Comparison of ENCODE assay signal across 12 cellular contexts in genomic region chr10:44961231-44961571, GRCh38. TPM values are rescaled to one million over a fixed set of nuclear protein-coding genes. Genes with fewer than 3 reads are reported as not detected.
DNase-seq lines count a peak whose midpoint lies in the region; ATAC-seq and TF ChIP-seq lines count a peak whose summit lies in the region.
"Had no signal": no experiment of that assay in that cellular context is flagged by ENCODE, and none has a peak within 500 bp of the region (broad histone marks: within the 10 kb centered on the region; RNA-seq: fewer than 3 reads in every experiment).

No MANE protein-coding gene starts in this region.

- POLR2A ChIA-PET in Caco-2 (lab: Charles Lee), result interaction anchor here (2.9 kb wide), 1 partner anchor 17 kb away, joined by 23 read pairs; the partner anchor contains the start of gene DEPP1

- peak overlapping the region; percentile 78 for H3K4me3 Mint-ChIP-seq in Caco-2 (ENCODE audit: unreplicated experiment)
- H3K4me3 Mint-ChIP-seq in activated T-helper 2 cell treated with anti-CD3 and anti-CD28 coated beads, Interferon-gamma antibody, Interleukin-2, Interleukin-4, amounts not matched to agents 10 μg/mL and 5 μg/mL and 100 μg/mL, durations not matched to agents 14 hours and 24 hours and 36 hours (ENCODE audit: low read depth), result peak overlapping the region; percentile 2

- ATAC-seq in HG03196 (IDR thresholded peaks at IDR 0.05; ENCODE audit: unreplicated experiment) (no peak), HG03521 (IDR thresholded peaks at IDR 0.05; ENCODE audit: unreplicated experiment) (no peak), HG03135 (IDR thresholded peaks at IDR 0.05; ENCODE audit: unreplicated experiment) (no peak)
- ATAC-seq in stimulated activated naive CD8-positive, alpha-beta T cell treated with anti-CD3 and anti-CD28 coated beads, Interleukin-15, Interleukin-2, amounts not matched to agents 100 U/mL and 50 U/mL, for 24 hours, result no peak

- no peaks in the 10 kb centered on the region for H3K27me3 Mint-ChIP-seq in Caco-2 (ENCODE audit: insufficient read depth, unreplicated experiment)
- H3K27me3 Mint-ChIP-seq in activated T-helper 2 cell treated with anti-CD3 and anti-CD28 coated beads, Interferon-gamma antibody, Interleukin-2, Interleukin-4, amounts not matched to agents 10 μg/mL and 5 μg/mL and 100 μg/mL, durations not matched to agents 14 hours and 24 hours and 36 hours (ENCODE audit: low read depth), result no peaks in the 10 kb centered on the region

- H3K27me3 ChIP-seq in Caco-2 (replicated peaks; ENCODE audit: control insufficient read depth, insufficient read depth, low read length), result no peaks in the 10 kb centered on the region

- no peak for DNase-seq in Caco-2
- DNase-seq in activated T-helper 2 cell treated with anti-CD3 and anti-CD28 coated beads, Interferon-gamma antibody, Interleukin-2, Interleukin-4, amounts not matched to agents 10 μg/mL and 5 μg/mL and 100 μg/mL, durations not matched to agents 14 hours and 24 hours and 36 hours (ENCODE audit: low spot score), result no peak
- peak; percentile 47 for DNase-seq in islet precursor cell
- no peak for DNase-seq in skeletal muscle cell (ENCODE audit: low read depth)
- no peak for DNase-seq in stimulated activated naive CD8-positive, alpha-beta T cell treated with anti-CD3 and anti-CD28 coated beads, Interleukin-15, Interleukin-2, amounts not matched to agents 100 U/mL and 50 U/mL, for 24 hours
- DNase-seq: NCI-H526, SHP77 treated with DMSO at 0.1 percent for 48 hours had no signal

- H3K36me3 ChIP-seq in Caco-2 (ENCODE audit: control insufficient read depth, insufficient read depth, low read length), result 0 out of 2 replicates have a peak, but pooled peaks cover 2% of the 10 kb centered on the region

- CTCF ChIA-PET in Caco-2 (lab: Charles Lee), result interaction anchor here (0.8 to 1.5 kb wide), 6 partner anchors 12 to 28 kb away, joined by 3 to 9 read pairs (median 4); partner anchors contain the start of gene DEPP1

- peaks cover 58% of the 10 kb centered on the region for H3K4me1 ChIP-seq in Caco-2

- H3K9me3 ChIP-seq in Caco-2, result no peaks in the 10 kb centered on the region

- peaks cover 11% of the 10 kb centered on the region for H3K9me3 Mint-ChIP-seq in Caco-2 (ENCODE audit: unreplicated experiment)
- H3K9me3 Mint-ChIP-seq in activated T-helper 2 cell treated with anti-CD3 and anti-CD28 coated beads, Interferon-gamma antibody, Interleukin-2, Interleukin-4, amounts not matched to agents 10 μg/mL and 5 μg/mL and 100 μg/mL, durations not matched to agents 14 hours and 24 hours and 36 hours, result no peaks in the 10 kb centered on the region

- BruUV-seq in Caco-2 (replicated peaks; lab: Mats Ljungman, UMichigan), result no TSS peak

- intact Hi-C loops in Caco-2 (cut with micrococcal nuclease; ENCODE audit: unreplicated experiment), result no loop called here
- intact Hi-C loops in activated T-helper 2 cell treated with anti-CD3 and anti-CD28 coated beads, Interferon-gamma antibody, Interleukin-2, Interleukin-4, amounts not matched to agents 10 μg/mL and 5 μg/mL and 100 μg/mL, durations not matched to agents 14 hours and 24 hours and 36 hours (cut with micrococcal nuclease), result no loop called here

- H3K4me3 ChIP-seq in Caco-2 (ENCODE audit: low read depth, low read length), result 0 out of 2 replicates have a peak overlapping the region, but pooled peaks have one; percentile 2
- H3K4me3 ChIP-seq in skeletal muscle cell (ENCODE audit: low read depth, low read length), result peak overlapping the region; percentile 72

- no peak for TF ChIP-seq CTCF in Caco-2 (IDR thresholded peaks at IDR 0.05; ENCODE audit: insufficient read depth in 1 of 2, low read depth in 1 of 2, low read length in 1 of 2, severe bottlenecking in 1 of 2, unreplicated experiment in 1 of 2)

- H3K4me1 Mint-ChIP-seq in Caco-2 (ENCODE audit: low read depth, unreplicated experiment), result peaks cover 51% of the 10 kb centered on the region
- H3K4me1 Mint-ChIP-seq in activated T-helper 2 cell treated with anti-CD3 and anti-CD28 coated beads, Interferon-gamma antibody, Interleukin-2, Interleukin-4, amounts not matched to agents 10 μg/mL and 5 μg/mL and 100 μg/mL, durations not matched to agents 14 hours and 24 hours and 36 hours (ENCODE audit: low read depth), result peaks cover 20% of the 10 kb centered on the region

- H3K36me3 Mint-ChIP-seq in Caco-2 (ENCODE audit: insufficient read depth, unreplicated experiment), result peaks cover 14% of the 10 kb centered on the region
- H3K36me3 Mint-ChIP-seq in activated T-helper 2 cell treated with anti-CD3 and anti-CD28 coated beads, Interferon-gamma antibody, Interleukin-2, Interleukin-4, amounts not matched to agents 10 μg/mL and 5 μg/mL and 100 μg/mL, durations not matched to agents 14 hours and 24 hours and 36 hours (ENCODE audit: low read depth), result peaks cover 2% of the 10 kb centered on the region

- peak overlapping the region; percentile 42 for H3K27ac Mint-ChIP-seq in Caco-2 (ENCODE audit: unreplicated experiment)
- no peak overlapping the region for H3K27ac Mint-ChIP-seq in activated T-helper 2 cell treated with anti-CD3 and anti-CD28 coated beads, Interferon-gamma antibody, Interleukin-2, Interleukin-4, amounts not matched to agents 10 μg/mL and 5 μg/mL and 100 μg/mL, durations not matched to agents 14 hours and 24 hours and 36 hours

RNA-seq across cellular contexts. Expression of gene RASSF4, which starts 1.6 kb away (rescaled TPM):
- total RNA-seq in Caco-2 (2022), result 40.8 and 55.6 TPM in 2 replicates
- 0.66 and 1.7 TPM in 2 replicates for total RNA-seq in activated T-helper 2 cell treated with anti-CD3 and anti-CD28 coated beads, Interferon-gamma antibody, Interleukin-2, Interleukin-4, amounts not matched to agents 10 μg/mL and 5 μg/mL and 100 μg/mL, durations not matched to agents 14 hours and 24 hours and 36 hours

RNA-seq across cellular contexts. Expression of gene DEPP1, which starts 17.4 kb away (rescaled TPM):
- total RNA-seq in Caco-2 (2022), result 7.0 and 13.6 TPM in 2 replicates
- total RNA-seq in activated T-helper 2 cell treated with anti-CD3 and anti-CD28 coated beads, Interferon-gamma antibody, Interleukin-2, Interleukin-4, amounts not matched to agents 10 μg/mL and 5 μg/mL and 100 μg/mL, durations not matched to agents 14 hours and 24 hours and 36 hours, result 0.64 and 1.5 TPM in 2 replicates

RNA-seq across cellular contexts. Expression of gene ZNF22, which starts 39.5 kb away (rescaled TPM):
- total RNA-seq in Caco-2 (2022), result 46.5 and 60.8 TPM in 2 replicates
- 24.6 and 25.6 TPM in 2 replicates for total RNA-seq in activated T-helper 2 cell treated with anti-CD3 and anti-CD28 coated beads, Interferon-gamma antibody, Interleukin-2, Interleukin-4, amounts not matched to agents 10 μg/mL and 5 μg/mL and 100 μg/mL, durations not matched to agents 14 hours and 24 hours and 36 hours

RNA-seq across cellular contexts. Expression of gene TMEM72, which starts 50.1 kb away (rescaled TPM):
- not detected in 2 replicates for total RNA-seq in Caco-2 (2022)
- total RNA-seq in activated T-helper 2 cell treated with anti-CD3 and anti-CD28 coated beads, Interferon-gamma antibody, Interleukin-2, Interleukin-4, amounts not matched to agents 10 μg/mL and 5 μg/mL and 100 μg/mL, durations not matched to agents 14 hours and 24 hours and 36 hours, result not detected in 2 replicates
- total RNA-seq: activated CD8-positive, alpha-beta memory T cell treated with anti-CD3 and anti-CD28 coated beads for 36 hours; bronchial epithelial cell had no signal

Comparison
In these comparisons a context has a peak if more than half of its experiments do, and no peak if none do; other contexts are left out.
1. RNA of gene RASSF4, which starts 1.6 kb away (total RNA-seq): 40.8 to 55.6 TPM in Caco-2; 0.66 to 1.7 TPM in activated T-helper 2 cell treated with anti-CD3 and anti-CD28 coated beads, Interferon-gamma antibody, Interleukin-2, Interleukin-4, amounts not matched to agents 10 μg/mL and 5 μg/mL and 100 μg/mL, durations not matched to agents 14 hours and 24 hours and 36 hours; every median in the first group is over 10 times any median in the second.